ENCODE assay signal across 18 cellular contexts in the genomic region with DNA sequence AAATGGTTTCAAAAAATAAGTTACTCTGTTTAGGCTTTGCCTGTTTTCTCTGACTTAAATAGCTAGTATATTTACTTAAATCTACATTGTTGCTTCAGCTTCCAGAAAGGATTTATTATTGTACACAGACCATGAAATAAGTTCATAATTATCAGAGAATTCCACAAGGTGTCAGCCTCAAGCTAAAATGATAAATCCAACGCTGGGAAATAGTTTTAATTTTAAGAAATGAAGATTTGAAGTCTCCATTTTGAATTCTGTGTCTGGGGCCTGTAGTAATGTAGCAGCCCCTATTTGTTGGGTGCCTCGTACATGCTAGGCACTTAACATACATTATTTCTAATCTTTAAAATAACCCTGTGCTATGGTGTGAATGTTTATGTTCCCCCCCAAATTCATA.
DNase-seq lines count a peak whose midpoint lies in the region; ATAC-seq, FAIRE-seq and TF ChIP-seq lines count a peak whose summit lies in the region.
"Had no signal": no experiment of that assay in that cellular context is flagged by ENCODE, and none has a peak within 500 bp of the region (broad histone marks: within the 10 kb centered on the region; RNA-seq: fewer than 3 reads in every experiment).

No MANE protein-coding gene starts in this region.

- no peaks in the 10 kb centered on the region for H3K9me2 ChIP-seq in OCI-LY7 (ENCODE audit: insufficient read depth, low read length)

- H3K4me1 ChIP-seq in OCI-LY7 (ENCODE audit: insufficient read depth, low read length, poor library complexity, severe bottlenecking): no peaks in the 10 kb centered on the region

- TF ChIP-seq CTCF in 22Rv1 (IDR thresholded peaks at IDR 0.05) (peak; percentile 31), GM12865 (IDR thresholded peaks at IDR 0.05; ENCODE audit: insufficient read depth, low read depth, low read length, missing control alignments) (no peak), OCI-LY7 (conservative IDR thresholded peaks at IDR 0.05; ENCODE audit: low read length) (0 out of 2 replicates have a peak, but pooled peaks have one; percentile 18)

- H3K9me3 ChIP-seq in OCI-LY7 (ENCODE audit: low read length): no peaks in the 10 kb centered on the region

- no TSS peak for BruUV-seq in OCI-LY7 (replicated peaks; lab: Mats Ljungman, UMichigan)

- POLR2A ChIA-PET in OCI-LY7 (lab: Charles Lee): no interaction called here

- no peaks in the 10 kb centered on the region for H3K79me2 ChIP-seq in OCI-LY7 (ENCODE audit: insufficient read depth, low read depth, low read length)

- no peak overlapping the region for H3K27ac ChIP-seq in 22Rv1
- H3K27ac ChIP-seq in OCI-LY7 (ENCODE audit: low read depth, low read length, poor library complexity, severe bottlenecking): no peak overlapping the region
- no peak overlapping the region for H3K27ac ChIP-seq in caudate nucleus (ENCODE audit: low read depth, low read length)

- CTCF ChIA-PET in OCI-LY7 (lab: Charles Lee; ENCODE audit: unreplicated experiment): no interaction called here

- intact Hi-C loops in OCI-LY7 (cut with micrococcal nuclease; ENCODE audit: unreplicated experiment): no loop called here

- H3K4me2 ChIP-seq in OCI-LY7 (ENCODE audit: low read length): no peak overlapping the region

- no peaks in the 10 kb centered on the region for H4K20me1 ChIP-seq in OCI-LY7 (ENCODE audit: insufficient read depth, low read length)

- FAIRE-seq in endometrium (lab: Jason Lieb, UNC): peak; percentile 31
- FAIRE-seq: frontal cortex, H54, HepG2 had no signal

- H3K4me3 ChIP-seq in GM12865 (ENCODE audit: low read depth, low read length): no peak overlapping the region
- H3K4me3 ChIP-seq in OCI-LY7 (ENCODE audit: low read depth, low read length, poor library complexity, severe bottlenecking): no peak overlapping the region

- no peaks in the 10 kb centered on the region for H3K36me3 ChIP-seq in OCI-LY7 (ENCODE audit: insufficient read depth, low read length)

- H2AFZ ChIP-seq in OCI-LY7 (ENCODE audit: low read length): no peak overlapping the region

- DNase-seq in GM12865 (ENCODE audit: low read depth) (peak; percentile 42), OCI-LY7 (ENCODE audit: low spot score) (no peak), caudate nucleus (lab: John Stamatoyannopoulos, UW) (no peak), mesenteric fat pad (ENCODE audit: low spot score) (no peak)
- DNase-seq in stimulated activated CD4-positive, alpha-beta T cell treated with anti-CD3 and anti-CD28 coated beads, Interleukin-4, amount 100 ng/mL, for 24 hours: no peak
- DNase-seq: activated CD4-positive, alpha-beta T cell treated with anti-CD3 and anti-CD28 coated beads, Interleukin-2, amount 50 U/mL, for 1 hour; activated gamma-delta T cell; CD8-positive, alpha-beta memory T cell; left colon; NCI-H510A; nucleus accumbens had no signal

- no peak for ATAC-seq in GM21825 (IDR thresholded peaks at IDR 0.05; ENCODE audit: unreplicated experiment)
- ATAC-seq: HepG2; left colon; stimulated activated effector memory CD8-positive, alpha-beta T cell treated with anti-CD3 and anti-CD28 coated beads, Interleukin-12 subunit alpha, Interleukin-12 subunit beta, amount 100 ng/mL, for 72 hours had no signal
